18 cellular contexts compared by ENCODE assay signal in the genomic region with DNA sequence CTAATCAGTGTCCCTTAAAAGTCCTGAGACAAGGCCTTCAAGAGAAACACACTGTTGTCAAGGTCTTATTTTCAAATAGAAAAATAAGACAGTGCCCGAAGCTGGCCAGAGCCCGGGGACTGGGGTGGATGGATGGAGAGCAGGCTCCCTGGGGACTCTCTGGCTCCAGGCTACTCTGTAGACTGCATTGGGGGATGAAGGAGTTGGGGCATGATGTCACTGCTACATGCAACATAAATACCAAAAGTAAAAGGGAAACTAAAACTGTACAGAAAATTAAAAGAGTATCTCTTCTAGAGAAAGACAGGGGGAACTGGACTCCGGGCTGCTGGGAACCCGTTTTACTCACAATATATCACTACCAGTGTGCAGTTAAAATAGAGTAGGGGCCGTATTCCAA.
DNase-seq lines count a peak whose midpoint lies in the region; ATAC-seq and TF ChIP-seq lines count a peak whose summit lies in the region.
"Had no signal": no experiment of that assay in that cellular context is flagged by ENCODE, and none has a peak within 500 bp of the region (broad histone marks: within the 10 kb centered on the region; RNA-seq: fewer than 3 reads in every experiment).

No MANE protein-coding gene starts in this region.

- peaks cover 16 to 45% of the 10 kb centered on the region in 2 donors for H3K4me1 ChIP-seq in thoracic aorta (ENCODE audit: control insufficient read depth in 1 of 2, low read depth in 2 of 2)

- peak overlapping the region; percentile 21 to 22 for H3K27ac ChIP-seq in thoracic aorta
- H3K27ac ChIP-seq: 22Rv1, transverse colon had no signal

- TF ChIP-seq CTCF in thoracic aorta (IDR thresholded peaks at IDR 0.05) (no peak), WTC11 (IDR thresholded peaks at IDR 0.05) (no peak)

- no peaks in the 10 kb centered on the region for H3K27me3 ChIP-seq in thoracic aorta (replicated peaks; ENCODE audit: insufficient read depth)
- H3K27me3 ChIP-seq: transverse colon had no signal

- H3K4me3 ChIP-seq in thoracic aorta, result no peak overlapping the region
- H3K4me3 ChIP-seq: GM23338, K562, transverse colon had no signal

- H3K36me3 Mint-ChIP-seq in activated CD8-positive, alpha-beta memory T cell treated with anti-CD3 and anti-CD28 coated beads, Interleukin-2, amount 10 ng/mL, durations not matched to agents 7 days and 5 days, result no peaks in the 10 kb centered on the region
- no peaks in the 10 kb centered on the region for H3K36me3 Mint-ChIP-seq in activated naive CD4-positive, alpha-beta T cell treated with anti-CD3 and anti-CD28 coated beads for 36 hours (ENCODE audit: low read depth)
- no peaks in the 10 kb centered on the region for H3K36me3 Mint-ChIP-seq in WTC11
- H3K36me3 Mint-ChIP-seq: brain had no signal

- H3K9me3 ChIP-seq in thoracic aorta, result no peaks in the 10 kb centered on the region
- H3K9me3 ChIP-seq: transverse colon had no signal

- peaks cover 3% of the 10 kb centered on the region for H3K4me1 Mint-ChIP-seq in activated CD8-positive, alpha-beta memory T cell treated with anti-CD3 and anti-CD28 coated beads, Interleukin-2, amount 10 ng/mL, durations not matched to agents 7 days and 5 days
- no peaks in the 10 kb centered on the region for H3K4me1 Mint-ChIP-seq in activated naive CD4-positive, alpha-beta T cell treated with anti-CD3 and anti-CD28 coated beads for 36 hours (ENCODE audit: low read depth)
- peaks cover 5% of the 10 kb centered on the region for H3K4me1 Mint-ChIP-seq in WTC11

- intact Hi-C loops in activated naive CD4-positive, alpha-beta T cell treated with anti-CD3 and anti-CD28 coated beads for 36 hours (cut with micrococcal nuclease), result no loop called here

- no peaks in the 10 kb centered on the region for H3K9me3 Mint-ChIP-seq in activated CD8-positive, alpha-beta memory T cell treated with anti-CD3 and anti-CD28 coated beads, Interleukin-2, amount 10 ng/mL, durations not matched to agents 7 days and 5 days (ENCODE audit: low read depth)
- H3K9me3 Mint-ChIP-seq in activated naive CD4-positive, alpha-beta T cell treated with anti-CD3 and anti-CD28 coated beads for 36 hours, result no peaks in the 10 kb centered on the region
- 0 out of 2 replicates have a peak, but pooled peaks cover 3% of the 10 kb centered on the region for H3K9me3 Mint-ChIP-seq in WTC11
- H3K9me3 Mint-ChIP-seq: GM23338 had no signal

- H3K36me3 ChIP-seq in thoracic aorta, result no peaks in the 10 kb centered on the region
- H3K36me3 ChIP-seq: transverse colon had no signal

- H3K27me3 Mint-ChIP-seq in activated CD8-positive, alpha-beta memory T cell treated with anti-CD3 and anti-CD28 coated beads, Interleukin-2, amount 10 ng/mL, durations not matched to agents 7 days and 5 days, result peaks cover 3% of the 10 kb centered on the region
- peaks cover 2% of the 10 kb centered on the region for H3K27me3 Mint-ChIP-seq in activated naive CD4-positive, alpha-beta T cell treated with anti-CD3 and anti-CD28 coated beads for 36 hours (ENCODE audit: low read depth)
- no peaks in the 10 kb centered on the region for H3K27me3 Mint-ChIP-seq in WTC11 (ENCODE audit: low read depth)

- no peak for DNase-seq in activated CD8-positive, alpha-beta memory T cell treated with anti-CD3 and anti-CD28 coated beads, Interleukin-2, amount 10 ng/mL, durations not matched to agents 7 days and 5 days
- DNase-seq in activated CD8-positive, alpha-beta memory T cell treated with anti-CD3 and anti-CD28 coated beads for 24 hours, result no peak
- DNase-seq in thoracic aorta (ENCODE audit: low spot score) (no peak), ureter (ENCODE audit: low spot score) (no peak), WTC11 (ENCODE audit: low spot score) (no peak)
- DNase-seq in activated naive CD4-positive, alpha-beta T cell treated with anti-CD3 and anti-CD28 coated beads for 36 hours, result no peak
- DNase-seq: activated T-cell treated with anti-CD3 and anti-CD28 coated beads, Interleukin-2, amount 50 U/mL, for 1 hour; DMS79; hypothalamus; midbrain; NCI-H2171; transverse colon had no signal

- POLR2A ChIA-PET in WTC11 (lab: Charles Lee), result no interaction called here

- no peak overlapping the region for H3K4me3 Mint-ChIP-seq in activated CD8-positive, alpha-beta memory T cell treated with anti-CD3 and anti-CD28 coated beads, Interleukin-2, amount 10 ng/mL, durations not matched to agents 7 days and 5 days
- no peak overlapping the region for H3K4me3 Mint-ChIP-seq in activated naive CD4-positive, alpha-beta T cell treated with anti-CD3 and anti-CD28 coated beads for 36 hours
- no peak overlapping the region for H3K4me3 Mint-ChIP-seq in WTC11
- H3K4me3 Mint-ChIP-seq: brain, GM23338 had no signal

- H3K27ac Mint-ChIP-seq in activated CD8-positive, alpha-beta memory T cell treated with anti-CD3 and anti-CD28 coated beads, Interleukin-2, amount 10 ng/mL, durations not matched to agents 7 days and 5 days, result no peak overlapping the region
- no peak overlapping the region for H3K27ac Mint-ChIP-seq in activated naive CD4-positive, alpha-beta T cell treated with anti-CD3 and anti-CD28 coated beads for 36 hours
- no peak overlapping the region for H3K27ac Mint-ChIP-seq in WTC11
- H3K27ac Mint-ChIP-seq: brain, GM23338 had no signal

- ATAC-seq in activated CD8-positive, alpha-beta memory T cell treated with anti-CD3 and anti-CD28 coated beads, Interleukin-2, amount 10 ng/mL, durations not matched to agents 7 days and 5 days, result peak; percentile 23
- peak; percentile 73 for ATAC-seq in GM21825 (IDR thresholded peaks at IDR 0.05; ENCODE audit: unreplicated experiment)
- peak; percentile 82 for ATAC-seq in HG03354 (IDR thresholded peaks at IDR 0.05; ENCODE audit: poor library complexity, severe bottlenecking, unreplicated experiment)
- no peak for ATAC-seq in thoracic aorta (ENCODE audit: insufficient number of reproducible peaks, low FRiP score, low read depth)
- ATAC-seq in WTC11, result no peak
- ATAC-seq: GM23338, K562 had no signal

- CTCF ChIA-PET in activated CD8-positive, alpha-beta memory T cell treated with anti-CD3 and anti-CD28 coated beads, Interleukin-2, amount 10 ng/mL, durations not matched to agents 7 days and 5 days (lab: Charles Lee), result no interaction called here
- CTCF ChIA-PET in activated naive CD4-positive, alpha-beta T cell treated with anti-CD3 and anti-CD28 coated beads for 36 hours (lab: Charles Lee), result interaction anchor here (0.7 kb wide), 1 partner anchor 14 kb away, joined by 3 read pairs; no protein-coding TSS in a partner anchor
- CTCF ChIA-PET in WTC11 (lab: Charles Lee), result no interaction called here

TF ChIP-seq in WTC11, 78 proteins besides CTCF, POLR2A, EP300 and RAD21 (continues in another document):
- TF ChIP-seq, protein P1, sequence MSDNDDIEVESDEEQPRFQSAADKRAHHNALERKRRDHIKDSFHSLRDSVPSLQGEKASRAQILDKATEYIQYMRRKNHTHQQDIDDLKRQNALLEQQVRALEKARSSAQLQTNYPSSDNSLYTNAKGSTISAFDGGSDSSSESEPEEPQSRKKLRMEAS (CRISPR knock-in tag; IDR thresholded peaks at IDR 0.05), result no peak
- TF ChIP-seq GRHL2 (CRISPR knock-in tag; IDR thresholded peaks at IDR 0.05; ENCODE audit: insufficient replicate concordance, severe bottlenecking) (no peak), RELA (CRISPR knock-in tag; IDR thresholded peaks at IDR 0.05; ENCODE audit: borderline replicate concordance) (no peak), ZNF671 (CRISPR knock-in tag; IDR thresholded peaks at IDR 0.05) (no peak), ZBTB21 (CRISPR knock-in tag; IDR thresholded peaks at IDR 0.05; ENCODE audit: borderline replicate concordance) (no peak), NR2C2 (CRISPR knock-in tag; IDR thresholded peaks at IDR 0.05) (no peak), ZNF232 (CRISPR knock-in tag; IDR thresholded peaks at IDR 0.05) (no peak), JUN (CRISPR knock-in tag; IDR thresholded peaks at IDR 0.05) (no peak)
- TF ChIP-seq, protein P2, sequence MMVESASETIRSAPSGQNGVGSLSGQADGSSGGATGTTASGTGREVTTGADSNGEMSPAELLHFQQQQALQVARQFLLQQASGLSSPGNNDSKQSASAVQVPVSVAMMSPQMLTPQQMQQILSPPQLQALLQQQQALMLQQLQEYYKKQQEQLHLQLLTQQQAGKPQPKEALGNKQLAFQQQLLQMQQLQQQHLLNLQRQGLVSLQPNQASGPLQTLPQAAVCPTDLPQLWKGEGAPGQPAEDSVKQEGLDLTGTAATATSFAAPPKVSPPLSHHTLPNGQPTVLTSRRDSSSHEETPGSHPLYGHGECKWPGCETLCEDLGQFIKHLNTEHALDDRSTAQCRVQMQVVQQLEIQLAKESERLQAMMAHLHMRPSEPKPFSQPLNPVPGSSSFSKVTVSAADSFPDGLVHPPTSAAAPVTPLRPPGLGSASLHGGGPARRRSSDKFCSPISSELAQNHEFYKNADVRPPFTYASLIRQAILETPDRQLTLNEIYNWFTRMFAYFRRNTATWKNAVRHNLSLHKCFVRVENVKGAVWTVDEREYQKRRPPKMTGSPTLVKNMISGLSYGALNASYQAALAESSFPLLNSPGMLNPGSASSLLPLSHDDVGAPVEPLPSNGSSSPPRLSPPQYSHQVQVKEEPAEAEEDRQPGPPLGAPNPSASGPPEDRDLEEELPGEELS (CRISPR knock-in tag; IDR thresholded peaks at IDR 0.05), result no peak
- TF ChIP-seq, protein P3, sequence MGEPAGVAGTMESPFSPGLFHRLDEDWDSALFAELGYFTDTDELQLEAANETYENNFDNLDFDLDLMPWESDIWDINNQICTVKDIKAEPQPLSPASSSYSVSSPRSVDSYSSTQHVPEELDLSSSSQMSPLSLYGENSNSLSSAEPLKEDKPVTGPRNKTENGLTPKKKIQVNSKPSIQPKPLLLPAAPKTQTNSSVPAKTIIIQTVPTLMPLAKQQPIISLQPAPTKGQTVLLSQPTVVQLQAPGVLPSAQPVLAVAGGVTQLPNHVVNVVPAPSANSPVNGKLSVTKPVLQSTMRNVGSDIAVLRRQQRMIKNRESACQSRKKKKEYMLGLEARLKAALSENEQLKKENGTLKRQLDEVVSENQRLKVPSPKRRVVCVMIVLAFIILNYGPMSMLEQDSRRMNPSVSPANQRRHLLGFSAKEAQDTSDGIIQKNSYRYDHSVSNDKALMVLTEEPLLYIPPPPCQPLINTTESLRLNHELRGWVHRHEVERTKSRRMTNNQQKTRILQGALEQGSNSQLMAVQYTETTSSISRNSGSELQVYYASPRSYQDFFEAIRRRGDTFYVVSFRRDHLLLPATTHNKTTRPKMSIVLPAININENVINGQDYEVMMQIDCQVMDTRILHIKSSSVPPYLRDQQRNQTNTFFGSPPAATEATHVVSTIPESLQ (CRISPR knock-in tag; IDR thresholded peaks at IDR 0.05), result no peak
- TF ChIP-seq, protein P4, sequence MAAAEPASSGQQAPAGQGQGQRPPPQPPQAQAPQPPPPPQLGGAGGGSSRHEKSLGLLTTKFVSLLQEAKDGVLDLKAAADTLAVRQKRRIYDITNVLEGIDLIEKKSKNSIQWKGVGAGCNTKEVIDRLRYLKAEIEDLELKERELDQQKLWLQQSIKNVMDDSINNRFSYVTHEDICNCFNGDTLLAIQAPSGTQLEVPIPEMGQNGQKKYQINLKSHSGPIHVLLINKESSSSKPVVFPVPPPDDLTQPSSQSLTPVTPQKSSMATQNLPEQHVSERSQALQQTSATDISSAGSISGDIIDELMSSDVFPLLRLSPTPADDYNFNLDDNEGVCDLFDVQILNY (CRISPR knock-in tag; IDR thresholded peaks at IDR 0.05), result no peak

Comparison
In these comparisons a context has a peak if more than half of its experiments do, and no peak if none do; other contexts are left out.
1. ATAC-seq: peak in activated CD8-positive, alpha-beta memory T cell treated with anti-CD3 and anti-CD28 coated beads, Interleukin-2, amount 10 ng/mL, durations not matched to agents 7 days and 5 days (single experiment), GM21825 (single experiment) and HG03354 (single experiment); none in thoracic aorta (single experiment) and WTC11 (single experiment).